19 cellular contexts compared by ENCODE assay signal in the genomic region with DNA sequence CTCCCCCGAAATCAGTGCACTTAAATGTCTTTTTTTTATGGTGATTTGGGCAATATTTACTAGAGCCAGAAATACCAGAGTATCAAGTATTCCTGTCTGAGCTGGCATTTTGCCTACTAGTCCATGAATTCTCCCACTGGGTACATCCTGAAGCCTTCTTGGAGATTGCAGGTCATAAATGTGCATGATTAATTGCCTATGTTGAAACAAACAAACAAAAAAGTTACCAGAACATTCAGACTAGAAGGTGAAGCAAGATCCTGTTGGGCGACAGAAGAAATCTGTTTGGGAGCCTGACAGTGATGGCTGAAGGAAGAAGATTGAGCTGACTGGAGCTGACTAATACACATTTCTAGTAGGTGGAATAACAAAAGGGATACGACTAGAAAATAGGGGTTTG.
DNase-seq lines count a peak whose midpoint lies in the region; ATAC-seq, FAIRE-seq and TF ChIP-seq lines count a peak whose summit lies in the region.
"Had no signal": no experiment of that assay in that cellular context is flagged by ENCODE, and none has a peak within 500 bp of the region (broad histone marks: within the 10 kb centered on the region; RNA-seq: fewer than 3 reads in every experiment).

No MANE protein-coding gene starts in this region.

- ATAC-seq in left lobe of liver (peak; percentile 32), GM21423 (IDR thresholded peaks at IDR 0.05; ENCODE audit: unreplicated experiment) (no peak)
- ATAC-seq: GM23338, heart left ventricle had no signal

- H3K4me3 ChIP-seq in LNCaP clone FGC (ENCODE audit: low read depth, low read length) (no peak overlapping the region), cardiac fibroblast (replicated peaks in 1 of 2; ENCODE audit: low read depth in 2 of 2, low read length in 2 of 2) (no peak overlapping the region)
- H3K4me3 ChIP-seq: cardiac muscle cell, dorsolateral prefrontal cortex, GM23338, heart left ventricle, ovary had no signal

- peaks cover 5% of the 10 kb centered on the region for H3K4me1 Mint-ChIP-seq in type B pancreatic cell (ENCODE audit: unreplicated experiment)
- peaks cover under 1% of the 10 kb centered on the region for H3K4me1 Mint-ChIP-seq in mesothelial cell of epicardium
- H3K4me1 Mint-ChIP-seq: activated CD4-positive, alpha-beta T cell treated with anti-CD3 and anti-CD28 coated beads, Interleukin-2, amount 10 ng/mL, durations not matched to agents 7 days and 5 days; naive B cell had no signal

- TF ChIP-seq CTCF in LNCaP clone FGC (IDR thresholded peaks at IDR 0.05; ENCODE audit: control insufficient read depth, extremely low read depth, insufficient read depth) (no peak), cardiac fibroblast (IDR thresholded peaks at IDR 0.05; ENCODE audit: low read depth, low read length) (no peak), type B pancreatic cell (conservative IDR thresholded peaks at IDR 0.05) (no peak), mesothelial cell of epicardium (IDR thresholded peaks at IDR 0.05; ENCODE audit: unreplicated experiment) (no peak)

- H3K36me3 Mint-ChIP-seq in type B pancreatic cell (peaks cover 3% of the 10 kb centered on the region), mesothelial cell of epicardium (no peaks in the 10 kb centered on the region)
- H3K36me3 Mint-ChIP-seq: naive B cell had no signal

- H3K27me3 Mint-ChIP-seq in type B pancreatic cell (no peaks in the 10 kb centered on the region), mesothelial cell of epicardium (ENCODE audit: low read depth) (no peaks in the 10 kb centered on the region)
- H3K27me3 Mint-ChIP-seq: stimulated activated naive CD8-positive, alpha-beta T cell treated with anti-CD3 and anti-CD28 coated beads, Interleukin-15, Interleukin-2, amounts not matched to agents 100 ng/mL and 50 ng/mL, for 24 hours had no signal

- DNase-seq in LNCaP clone FGC (ENCODE audit: low read depth), result peak; percentile 89
- DNase-seq in cardiac fibroblast (ENCODE audit: low read depth in 2 of 2), result peak; percentile 59 to 72
- no peak for DNase-seq in left lobe of liver (ENCODE audit: low spot score)
- DNase-seq in type B pancreatic cell (ENCODE audit: extremely low spot score, unreplicated experiment), result no peak
- DNase-seq in mesothelial cell of epicardium (ENCODE audit: low spot score in 2 of 2, unreplicated experiment in 2 of 2), result no peak
- no peak for DNase-seq in GM19239 (ENCODE audit: insufficient read length, low spot score)
- DNase-seq: activated CD4-positive, alpha-beta T cell treated with anti-CD3 and anti-CD28 coated beads, Interleukin-2, amount 10 ng/mL, durations not matched to agents 7 days and 5 days; activated CD8-positive, alpha-beta memory T cell treated with anti-CD3 and anti-CD28 coated beads, Interleukin-2, amount 50 U/mL, for 48 hours; activated effector memory CD4-positive, alpha-beta T cell treated with anti-CD3 and anti-CD28 coated beads, Interleukin-2, amount 50 U/mL, for 16 hours; dorsolateral prefrontal cortex; heart left ventricle; naive B cell; NCI-H2029; ovary had no signal

- H3K4me3 Mint-ChIP-seq in type B pancreatic cell, result peak overlapping the region; percentile 3
- no peak overlapping the region for H3K4me3 Mint-ChIP-seq in mesothelial cell of epicardium
- H3K4me3 Mint-ChIP-seq: activated CD4-positive, alpha-beta T cell treated with anti-CD3 and anti-CD28 coated beads, Interleukin-2, amount 10 ng/mL, durations not matched to agents 7 days and 5 days; GM23338; naive B cell; stimulated activated naive CD8-positive, alpha-beta T cell treated with anti-CD3 and anti-CD28 coated beads, Interleukin-15, Interleukin-2, amounts not matched to agents 100 ng/mL and 50 ng/mL, for 24 hours had no signal

- H3K27ac Mint-ChIP-seq in type B pancreatic cell (no peak overlapping the region), mesothelial cell of epicardium (no peak overlapping the region)
- H3K27ac Mint-ChIP-seq: activated CD4-positive, alpha-beta T cell treated with anti-CD3 and anti-CD28 coated beads, Interleukin-2, amount 10 ng/mL, durations not matched to agents 7 days and 5 days; GM23338; naive B cell; stimulated activated naive CD8-positive, alpha-beta T cell treated with anti-CD3 and anti-CD28 coated beads, Interleukin-15, Interleukin-2, amounts not matched to agents 100 ng/mL and 50 ng/mL, for 24 hours had no signal

- FAIRE-seq in GM19239 (lab: Jason Lieb, UNC), result no peak
- FAIRE-seq: GM18507 had no signal

- H3K9me3 Mint-ChIP-seq in type B pancreatic cell (peaks cover 5% of the 10 kb centered on the region), mesothelial cell of epicardium (peaks cover 6% of the 10 kb centered on the region)
- H3K9me3 Mint-ChIP-seq: activated CD4-positive, alpha-beta T cell treated with anti-CD3 and anti-CD28 coated beads, Interleukin-2, amount 10 ng/mL, durations not matched to agents 7 days and 5 days; GM23338; naive B cell; stimulated activated naive CD8-positive, alpha-beta T cell treated with anti-CD3 and anti-CD28 coated beads, Interleukin-15, Interleukin-2, amounts not matched to agents 100 ng/mL and 50 ng/mL, for 24 hours had no signal

Comparison
In these comparisons a context has a peak if more than half of its experiments do, and no peak if none do; other contexts are left out.
1. DNase-seq: peak in LNCaP clone FGC (single experiment) and cardiac fibroblast (2 of 2); none in left lobe of liver (single experiment), type B pancreatic cell (single experiment), mesothelial cell of epicardium (0 of 2) and GM19239 (single experiment).